Comparison of ENCODE assay signal across 8 cellular contexts in genomic region chr3:20039765-20040475, GRCh38. TPM values are rescaled to one million over a fixed set of nuclear protein-coding genes. Genes with fewer than 3 reads are reported as not detected.
DNase-seq lines count a peak whose midpoint lies in the region; ATAC-seq, FAIRE-seq and TF ChIP-seq lines count a peak whose summit lies in the region.

Gene KAT2B (plus strand): TSS chr3:20040446. CDS start chr3:20040478, 32 bp downstream.

- H3K27ac ChIP-seq in neural cell (ENCODE audit: low read length) (peak within 1 kb of the TSS; percentile 75), stomach smooth muscle (ENCODE audit: low read length) (peak within 1 kb of the TSS; percentile 82)

- ATAC-seq in GM19467 (IDR thresholded peaks at IDR 0.05; ENCODE audit: unreplicated experiment), result peak; percentile 54

- peaks cover 41% of the 10 kb centered on the region for H3K4me1 ChIP-seq in stomach smooth muscle (ENCODE audit: control insufficient read depth, insufficient read depth, low read length)

- peaks cover 13% of the 10 kb centered on the region for H3K79me2 ChIP-seq in neural cell (replicated peaks; ENCODE audit: insufficient read depth, low read length)

- peak; percentile 39 for TF ChIP-seq RAD21 in neural cell (conservative IDR thresholded peaks at IDR 0.05)

- H4K20me1 ChIP-seq in neural cell (ENCODE audit: insufficient read depth), result no peaks in the 10 kb centered on the region

- H2AFZ ChIP-seq in neural cell (ENCODE audit: low read depth, low read length), result peak within 1 kb of the TSS; percentile 56

- H3K9me2 ChIP-seq in neural cell (ENCODE audit: insufficient read depth, low read length), result no peaks in the 10 kb centered on the region

- no peaks in the 10 kb centered on the region for H3F3A ChIP-seq in neural cell (ENCODE audit: insufficient read depth, low read length, poor library complexity, severe bottlenecking)

- peak within 1 kb of the TSS; percentile 82 for H3K4me3 ChIP-seq in fibroblast of the aortic adventitia (ENCODE audit: low read depth, low read length)
- H3K4me3 ChIP-seq in neural cell (ENCODE audit: low read length), result peak within 1 kb of the TSS; percentile 88
- H3K4me3 ChIP-seq in stomach smooth muscle (ENCODE audit: low read length in 2 of 2), result peak within 1 kb of the TSS; percentile 91 to 94

- peak; percentile 13 for FAIRE-seq in HTR-8/SVneo (lab: Jason Lieb, UNC)

- peak within 1 kb of the TSS; percentile 70 for H3K4me2 ChIP-seq in neural cell (ENCODE audit: low read length)

- DNase-seq in Caki2 (ENCODE audit: low read depth) (peak; percentile 63), HTR-8/SVneo (ENCODE audit: insufficient read length, low spot score) (peak; percentile 69), RPMI8226 (peak; percentile 88), fibroblast of the aortic adventitia (ENCODE audit: low read depth) (peak; percentile 49)
- DNase-seq in activated effector memory CD4-positive, alpha-beta T cell treated with Interleukin-2 at 50 U/mL for 16 hours, result peak; percentile 81

- H3K9ac ChIP-seq in neural cell (ENCODE audit: low read length), result peak within 1 kb of the TSS; percentile 75
- H3K9ac ChIP-seq in stomach smooth muscle (ENCODE audit: low read length in 2 of 2), result peak within 1 kb of the TSS; percentile 80

- H3K27me3 ChIP-seq in neural cell (ENCODE audit: insufficient read depth, low read depth, low read length), result no peaks in the 10 kb centered on the region
- H3K27me3 ChIP-seq in stomach smooth muscle (ENCODE audit: control insufficient read depth in 1 of 2, insufficient read depth in 2 of 2, low read length in 2 of 2), result no peaks in the 10 kb centered on the region

- H3K36me3 ChIP-seq in neural cell (ENCODE audit: insufficient read depth, low read length) (no peaks in the 10 kb centered on the region), stomach smooth muscle (ENCODE audit: control insufficient read depth in 2 of 2, insufficient read depth in 2 of 2, low read length in 2 of 2) (no peaks in the 10 kb centered on the region)

- H3K9me3 ChIP-seq in neural cell (ENCODE audit: low read length) (no peaks in the 10 kb centered on the region), stomach smooth muscle (ENCODE audit: control insufficient read depth in 2 of 2, low read length in 2 of 2) (no peaks in the 10 kb centered on the region)

- TF ChIP-seq EP300 in neural cell (conservative IDR thresholded peaks at IDR 0.05; ENCODE audit: poor library complexity, severe bottlenecking), result no peak

- in situ Hi-C loops in Caki2 (cut with HindIII; ENCODE audit: low pct_unique_long_range_greater_than_20kb, low sequenced_read_pairs), result no loop called here

- TF ChIP-seq CTCF in fibroblast of the aortic adventitia (IDR thresholded peaks at IDR 0.05; ENCODE audit: insufficient read depth, low read length) (peak; percentile 57), neural cell (IDR thresholded peaks at IDR 0.05; ENCODE audit: poor library complexity, severe bottlenecking) (peak; percentile 70)

TF ChIP-seq in neural cell, 6 proteins besides CTCF, POLR2A, EP300 and RAD21:
- peak; percentile 19 for TF ChIP-seq MXI1 (conservative IDR thresholded peaks at IDR 0.05; ENCODE audit: poor library complexity, severe bottlenecking)
- peak; percentile 62 for TF ChIP-seq SMC3 (conservative IDR thresholded peaks at IDR 0.05; ENCODE audit: poor library complexity)
- no peak for TF ChIP-seq POLR2AphosphoS5 (IDR thresholded peaks at IDR 0.05)
- TF ChIP-seq REST (IDR thresholded peaks at IDR 0.05; ENCODE audit: borderline replicate concordance), result peak; percentile 5
- TF ChIP-seq EZH2 (IDR thresholded peaks at IDR 0.05; ENCODE audit: borderline replicate concordance, insufficient read depth, low read length, poor library complexity, severe bottlenecking), result no peak
- no peak for TF ChIP-seq TAF1 (IDR thresholded peaks at IDR 0.05; ENCODE audit: low read depth)

RNA-seq across cellular contexts. Expression of gene KAT2B, which starts in this region (rescaled TPM):
- total RNA-seq in Caki2 (2014; rRNA removed; shearing (Covaris generic); ENCODE audit: low replicate concordance), result 0.57 TPM in 1 of 2 replicates, not detected in the other
- 9.6 and 14.3 TPM in 2 replicates for total RNA-seq in fibroblast of the aortic adventitia (ENCODE audit: low replicate concordance)
- polyA plus RNA-seq in neural cell, result 14.2 and 15.6 TPM in 2 replicates
- 16.8 and 17.6 TPM in 2 replicates for polyA minus RNA-seq in neural cell

Comparison
In these comparisons a context has a peak if more than half of its experiments do, and no peak if none do; other contexts are left out.
1. Peak in every context shown above with its lines: DNase-seq, ATAC-seq, H3K4me3 ChIP-seq and H3K27ac ChIP-seq.
2. Peak in DNase-seq in Caki2; RNA of the gene not detected or under 1 TPM.